27 cellular contexts compared by ENCODE assay signal in genomic region chr2:53646788-53647187, GRCh38.
"Had no signal": no experiment of that assay in that cellular context is flagged by ENCODE, and none has a peak within 500 bp of the region (broad histone marks: within the 10 kb centered on the region; RNA-seq: fewer than 3 reads in every experiment).

No MANE protein-coding gene starts in this region.

- H3K36me3 Mint-ChIP-seq: activated CD8-positive, alpha-beta memory T cell treated with anti-CD3 and anti-CD28 coated beads, Interleukin-2, amount 10 ng/mL, durations not matched to agents 7 days and 5 days; activated naive CD4-positive, alpha-beta T cell treated with anti-CD3 and anti-CD28 coated beads, Interleukin-2, amount 50 U/mL, for 72 hours; brain had no signal

- H3K9me3 ChIP-seq: ascending aorta had no signal

- H3K27ac Mint-ChIP-seq: activated B cell treated with CpG ODN at 0.5 μM for 24 hours; activated CD4-positive, alpha-beta T cell treated with anti-CD3 and anti-CD28 coated beads, Interleukin-2, amount 10 ng/mL, durations not matched to agents 24 days and 14 days; activated CD8-positive, alpha-beta memory T cell treated with anti-CD3 and anti-CD28 coated beads, Interleukin-2, amount 10 ng/mL, durations not matched to agents 7 days and 5 days; activated naive CD4-positive, alpha-beta T cell treated with anti-CD3 and anti-CD28 coated beads, Interleukin-2, amount 50 U/mL, for 72 hours; activated naive CD8-positive, alpha-beta T cell treated with anti-CD3 and anti-CD28 coated beads, Interleukin-2, amount 50 U/mL, for 24 hours; activated T-cell treated with anti-CD3 and anti-CD28 coated beads, Interleukin-2, amount 50 U/mL, for 24 hours; activated T-helper 1 cell treated with anti-CD3 and anti-CD28 coated beads, Interleukin-12 subunit alpha, Interleukin-12 subunit beta, Interleukin-2, Interleukin-4 antibody, amounts not matched to agents 30 ng/mL and 10 ng/mL and 1 ng/mL, durations not matched to agents 14 hours and 24 hours and 36 hours; brain; T-helper 1 cell treated with Interleukin-12 subunit alpha and Interleukin-12 subunit beta and Interleukin-4 antibody, amounts not matched to agents 30 μg/mL and 1 μg/mL, for 36 hours had no signal

- H3K4me1 Mint-ChIP-seq: activated B cell treated with CpG ODN at 0.5 μM for 24 hours; activated CD4-positive, alpha-beta T cell treated with anti-CD3 and anti-CD28 coated beads, Interleukin-2, amount 10 ng/mL, durations not matched to agents 24 days and 14 days; activated CD8-positive, alpha-beta memory T cell treated with anti-CD3 and anti-CD28 coated beads, Interleukin-2, amount 10 ng/mL, durations not matched to agents 7 days and 5 days; activated naive CD8-positive, alpha-beta T cell treated with anti-CD3 and anti-CD28 coated beads, Interleukin-2, amount 50 U/mL, for 24 hours; brain; central memory CD8-positive, alpha-beta T cell had no signal

- H3K9me3 Mint-ChIP-seq: activated B cell treated with CpG ODN at 0.5 μM for 24 hours; activated CD4-positive, alpha-beta T cell treated with anti-CD3 and anti-CD28 coated beads, Interleukin-2, amount 10 ng/mL, durations not matched to agents 24 days and 14 days; activated naive CD4-positive, alpha-beta T cell treated with anti-CD3 and anti-CD28 coated beads, Interleukin-2, amount 50 U/mL, for 72 hours; activated naive CD8-positive, alpha-beta T cell treated with anti-CD3 and anti-CD28 coated beads, Interleukin-2, amount 50 U/mL, for 24 hours; activated T-cell treated with anti-CD3 and anti-CD28 coated beads, Interleukin-2, amount 50 U/mL, for 24 hours; activated T-helper 1 cell treated with anti-CD3 and anti-CD28 coated beads, Interleukin-12 subunit alpha, Interleukin-12 subunit beta, Interleukin-2, Interleukin-4 antibody, amounts not matched to agents 30 ng/mL and 10 ng/mL and 1 ng/mL, durations not matched to agents 14 hours and 24 hours and 36 hours; central memory CD8-positive, alpha-beta T cell; T-helper 1 cell treated with Interleukin-12 subunit alpha and Interleukin-12 subunit beta and Interleukin-4 antibody, amounts not matched to agents 30 μg/mL and 1 μg/mL, for 36 hours had no signal

- H3K27me3 Mint-ChIP-seq: activated B cell treated with CpG ODN at 0.5 μM for 24 hours; activated CD8-positive, alpha-beta memory T cell treated with anti-CD3 and anti-CD28 coated beads, Interleukin-2, amount 10 ng/mL, durations not matched to agents 7 days and 5 days; brain had no signal

- H3K4me3 Mint-ChIP-seq: activated B cell treated with CpG ODN at 0.5 μM for 24 hours; activated CD4-positive, alpha-beta T cell treated with anti-CD3 and anti-CD28 coated beads, Interleukin-2, amount 10 ng/mL, durations not matched to agents 24 days and 14 days; activated CD8-positive, alpha-beta memory T cell treated with anti-CD3 and anti-CD28 coated beads, Interleukin-2, amount 10 ng/mL, durations not matched to agents 7 days and 5 days; activated naive CD8-positive, alpha-beta T cell treated with anti-CD3 and anti-CD28 coated beads, Interleukin-2, amount 50 U/mL, for 24 hours; activated T-cell treated with anti-CD3 and anti-CD28 coated beads, Interleukin-2, amount 50 U/mL, for 24 hours; activated T-helper 1 cell treated with anti-CD3 and anti-CD28 coated beads, Interleukin-12 subunit alpha, Interleukin-12 subunit beta, Interleukin-2, Interleukin-4 antibody, amounts not matched to agents 30 ng/mL and 10 ng/mL and 1 ng/mL, durations not matched to agents 14 hours and 24 hours and 36 hours; brain; central memory CD8-positive, alpha-beta T cell; T-helper 1 cell treated with Interleukin-12 subunit alpha and Interleukin-12 subunit beta and Interleukin-4 antibody, amounts not matched to agents 30 μg/mL and 1 μg/mL, for 36 hours had no signal

- H3K4me1 ChIP-seq: ascending aorta had no signal

- ATAC-seq: activated CD8-positive, alpha-beta memory T cell treated with anti-CD3 and anti-CD28 coated beads, Interleukin-2, amount 10 ng/mL, durations not matched to agents 7 days and 5 days; activated naive CD4-positive, alpha-beta T cell treated with anti-CD3 and anti-CD28 coated beads, Interleukin-2, amount 50 U/mL, for 72 hours; activated naive CD8-positive, alpha-beta T cell treated with anti-CD3 and anti-CD28 coated beads, Interleukin-2, amount 50 U/mL, for 24 hours; PC-3 had no signal

- H3K27me3 ChIP-seq: ascending aorta had no signal

- H3K36me3 ChIP-seq: ascending aorta had no signal

- H3K4me3 ChIP-seq: ascending aorta had no signal

- DNase-seq: activated B cell treated with CpG ODN at 0.5 μM for 24 hours; activated CD4-positive, alpha-beta T cell treated with anti-CD3 and anti-CD28 coated beads for 1 hour; activated CD4-positive, alpha-beta T cell treated with anti-CD3 and anti-CD28 coated beads, Interleukin-2, amount 10 ng/mL, durations not matched to agents 24 days and 14 days; activated CD4-positive, alpha-beta T cell treated with anti-CD3 and anti-CD28 coated beads, Interleukin-2, amount 50 U/mL, for 48 hours; activated CD8-positive, alpha-beta memory T cell treated with anti-CD3 and anti-CD28 coated beads, Interleukin-2, amount 10 ng/mL, durations not matched to agents 7 days and 5 days; activated effector memory CD4-positive, alpha-beta T cell treated with Interleukin-2 at 50 U/mL for 16 hours; activated naive CD4-positive, alpha-beta T cell treated with Interleukin-2 at 50 U/mL for 16 hours; activated naive CD8-positive, alpha-beta T cell treated with anti-CD3 and anti-CD28 coated beads, Interleukin-2, amount 50 U/mL, for 24 hours; activated T-cell treated with anti-CD3 and anti-CD28 coated beads, Interleukin-2, amount 50 U/mL, for 24 hours; amniotic stem cell; Karpas-422; NCI-H1092; NCI-H1417; NCI-H1694; NCI-H2029; NCI-H2107; NCI-H345; NCI-H510A; NCI-H526 treated with DMSO at 0.1 percent for 48 hours; PC-3; SHP77 had no signal

- H3K27ac ChIP-seq: ascending aorta had no signal
